In genomic region chrX:47093248-47093647, GRCh38 we compare ENCODE assay signal across 9 cellular contexts. TPM values are rescaled to one million over a fixed set of nuclear protein-coding genes. Genes with fewer than 3 reads are reported as not detected.
DNase-seq lines count a peak whose midpoint lies in the region; ATAC-seq, FAIRE-seq and TF ChIP-seq lines count a peak whose summit lies in the region.
"Had no signal": no experiment of that assay in that cellular context is flagged by ENCODE, and none has a peak within 500 bp of the region (broad histone marks: within the 10 kb centered on the region; RNA-seq: fewer than 3 reads in every experiment).

No MANE protein-coding gene starts in this region.

- DNase-seq in cardiac muscle cell (ENCODE audit: low read depth in 1 of 2, low spot score in 1 of 2) = peak; percentile 39 to 53
- DNase-seq in right cardiac atrium = no peak
- peak; percentile 10 for DNase-seq in NCI-H2107 (lab: John Stamatoyannopoulos, UW)
- DNase-seq in bronchial epithelial cell (ENCODE audit: low read depth) = peak; percentile 15
- peak; percentile 29 for DNase-seq in neural progenitor cell (ENCODE audit: low spot score)
- no peak for DNase-seq in effector CD4-positive, alpha-beta T cell
- DNase-seq in NCI-H187 (lab: John Stamatoyannopoulos, UW) = no peak
- DNase-seq in GM19240 (ENCODE audit: insufficient read length, low spot score) = no peak

- intact Hi-C loops in right cardiac atrium (cut with DNase I) = no loop called here

- no peak for FAIRE-seq in bronchial epithelial cell (lab: Jason Lieb, UNC)

- no peaks in the 10 kb centered on the region for H3K79me2 ChIP-seq in neural progenitor cell (ENCODE audit: low read depth)

- H3K27me3 ChIP-seq in cardiac muscle cell (no peaks in the 10 kb centered on the region), right cardiac atrium (ENCODE audit: control insufficient read depth, insufficient read depth) (no peaks in the 10 kb centered on the region), bronchial epithelial cell (ENCODE audit: control insufficient read depth, insufficient read depth, low read length) (no peaks in the 10 kb centered on the region), neural progenitor cell (no peaks in the 10 kb centered on the region)

- no peak for ATAC-seq in right cardiac atrium

- peak; percentile 41 for TF ChIP-seq CTCF in cardiac muscle cell (IDR thresholded peaks at IDR 0.05; ENCODE audit: low read depth, low read length)
- TF ChIP-seq CTCF in bronchial epithelial cell (IDR thresholded peaks at IDR 0.05; ENCODE audit: insufficient read depth, low read length, severe bottlenecking) = no peak
- peak; percentile 60 for TF ChIP-seq CTCF in neural progenitor cell (IDR thresholded peaks at IDR 0.05)

- H3K27me3 Mint-ChIP-seq in neural progenitor cell (ENCODE audit: insufficient read depth, low read depth) = peaks cover 2% of the 10 kb centered on the region
- H3K27me3 Mint-ChIP-seq: activated naive CD4-positive, alpha-beta T cell treated with anti-CD3 and anti-CD28 coated beads, Interleukin-2, amount 50 U/mL, for 24 hours had no signal

- H3K36me3 Mint-ChIP-seq in neural progenitor cell = no peaks in the 10 kb centered on the region
- H3K36me3 Mint-ChIP-seq: activated naive CD4-positive, alpha-beta T cell treated with anti-CD3 and anti-CD28 coated beads, Interleukin-2, amount 50 U/mL, for 24 hours had no signal

- H3F3A ChIP-seq in neural progenitor cell (ENCODE audit: low read depth) = peaks cover 24% of the 10 kb centered on the region

- H3K9ac ChIP-seq in neural progenitor cell = no peak overlapping the region

- H3K4me3 ChIP-seq in cardiac muscle cell (no peak overlapping the region), right cardiac atrium (ENCODE audit: low read length) (no peak overlapping the region), bronchial epithelial cell (ENCODE audit: low read depth, low read length) (no peak overlapping the region), neural progenitor cell (no peak overlapping the region)

- no peaks in the 10 kb centered on the region for H3K36me3 ChIP-seq in cardiac muscle cell
- no peaks in the 10 kb centered on the region for H3K36me3 ChIP-seq in bronchial epithelial cell (ENCODE audit: control insufficient read depth, insufficient read depth, low read length)
- no peaks in the 10 kb centered on the region for H3K36me3 ChIP-seq in neural progenitor cell

- H3K4me3 Mint-ChIP-seq in neural progenitor cell = no peak overlapping the region
- H3K4me3 Mint-ChIP-seq: activated naive CD4-positive, alpha-beta T cell treated with anti-CD3 and anti-CD28 coated beads, Interleukin-2, amount 50 U/mL, for 24 hours had no signal

- H4K20me1 ChIP-seq in neural progenitor cell (ENCODE audit: low read depth) = no peaks in the 10 kb centered on the region

- WGBS in right cardiac atrium = 0% methylated on average over 1 of the region's 1 CpG

- H3K27ac ChIP-seq in cardiac muscle cell (no peak overlapping the region), right cardiac atrium (ENCODE audit: low read length) (no peak overlapping the region), neural progenitor cell (no peak overlapping the region)

- H3K9me3 ChIP-seq in cardiac muscle cell (ENCODE audit: low read depth) = no peaks in the 10 kb centered on the region
- no peaks in the 10 kb centered on the region for H3K9me3 ChIP-seq in right cardiac atrium (ENCODE audit: control insufficient read depth, low read length)
- no peaks in the 10 kb centered on the region for H3K9me3 ChIP-seq in neural progenitor cell (ENCODE audit: low read depth)

- H3K4me1 ChIP-seq in cardiac muscle cell (ENCODE audit: low read depth) (no peaks in the 10 kb centered on the region), right cardiac atrium (ENCODE audit: control insufficient read depth, insufficient read depth, low read length) (no peaks in the 10 kb centered on the region), neural progenitor cell (peaks cover 8% of the 10 kb centered on the region)

- peaks cover 4% of the 10 kb centered on the region for H3K9me3 Mint-ChIP-seq in neural progenitor cell
- H3K9me3 Mint-ChIP-seq: activated naive CD4-positive, alpha-beta T cell treated with anti-CD3 and anti-CD28 coated beads, Interleukin-2, amount 50 U/mL, for 24 hours had no signal

- H2AFZ ChIP-seq in neural progenitor cell (replicated peaks) = no peak overlapping the region

- H3K4me2 ChIP-seq in neural progenitor cell = no peak overlapping the region

- no peak overlapping the region for H3K27ac Mint-ChIP-seq in neural progenitor cell
- H3K27ac Mint-ChIP-seq: activated naive CD4-positive, alpha-beta T cell treated with anti-CD3 and anti-CD28 coated beads, Interleukin-2, amount 50 U/mL, for 24 hours had no signal

- H3K4me1 Mint-ChIP-seq in neural progenitor cell = peaks cover 9% of the 10 kb centered on the region

RNA-seq across cellular contexts. Expression of gene RGN, which starts 15.0 kb away (rescaled TPM):
- 5.7 and 15.4 TPM in 2 replicates for total RNA-seq in cardiac muscle cell
- polyA plus RNA-seq in cardiac muscle cell = 7.4 and 31.6 TPM in 2 replicates
- 10 to 100 TPM; 17.0 to 25.1 (median 23.2) TPM for total RNA-seq in right cardiac atrium
- polyA plus RNA-seq in right cardiac atrium = 13.4 TPM
- 0.26 TPM in 1 of 2 replicates, not detected in the other for total RNA-seq in bronchial epithelial cell
- 0.62 and 0.92 TPM in 2 replicates for total RNA-seq in neural progenitor cell (ENCODE audit: low replicate concordance)

RNA-seq across cellular contexts. Expression of gene NDUFB11, which starts 51.3 kb away (rescaled TPM):
- total RNA-seq in cardiac muscle cell = 87.2 and 156 TPM in 2 replicates
- polyA plus RNA-seq in cardiac muscle cell = 244 and 269 TPM in 2 replicates
- total RNA-seq in right cardiac atrium = 100 to 1,000 TPM; 127 to 152 (median 139) TPM
- 235 TPM for polyA plus RNA-seq in right cardiac atrium
- 32.1 and 48.4 TPM in 2 replicates for total RNA-seq in bronchial epithelial cell
- total RNA-seq in neural progenitor cell (ENCODE audit: low replicate concordance) = 53.1 and 86.1 TPM in 2 replicates

RNA-seq across cellular contexts. Expression of gene RBM10, which starts 51.8 kb away (rescaled TPM):
- 64.7 and 70.0 TPM in 2 replicates for total RNA-seq in cardiac muscle cell
- polyA plus RNA-seq in cardiac muscle cell = 48.7 and 52.5 TPM in 2 replicates
- total RNA-seq in right cardiac atrium = 10 to 100 TPM; 25.5 to 33.8 (median 28.2) TPM
- 22.6 TPM for polyA plus RNA-seq in right cardiac atrium
- total RNA-seq in bronchial epithelial cell = 29.0 and 35.2 TPM in 2 replicates
- total RNA-seq in neural progenitor cell (ENCODE audit: low replicate concordance) = 26.5 and 65.9 TPM in 2 replicates

Comparison
In these comparisons a context has a peak if more than half of its experiments do, and no peak if none do; other contexts are left out.
1. DNase-seq: peak in cardiac muscle cell (2 of 2), NCI-H2107 (single experiment), bronchial epithelial cell (single experiment) and neural progenitor cell (single experiment); none in right cardiac atrium (0 of 3), effector CD4-positive, alpha-beta T cell (single experiment), NCI-H187 (0 of 2) and GM19240 (single experiment).